11 cellular contexts compared by ENCODE assay signal in genomic region chr13:113856716-113857065, GRCh38. TPM values are rescaled to one million over a fixed set of nuclear protein-coding genes. Genes with fewer than 3 reads are reported as not detected.
DNase-seq lines count a peak whose midpoint lies in the region; ATAC-seq and TF ChIP-seq lines count a peak whose summit lies in the region.
"Had no signal": no experiment of that assay in that cellular context is flagged by ENCODE, and none has a peak within 500 bp of the region (broad histone marks: within the 10 kb centered on the region; RNA-seq: fewer than 3 reads in every experiment).

No MANE protein-coding gene starts in this region.

- peaks cover 27% of the 10 kb centered on the region for H3K27me3 Mint-ChIP-seq in GM23338 (ENCODE audit: insufficient read depth, low read depth, poor library complexity)

- TF ChIP-seq POLR2A in body of pancreas (IDR thresholded peaks at IDR 0.05): no peak
- no peak for TF ChIP-seq POLR2A in gastrocnemius medialis (IDR thresholded peaks at IDR 0.05)

- TF ChIP-seq CTCF in GM23338 (conservative IDR thresholded peaks at IDR 0.05; ENCODE audit: low read depth in 2 of 2) (no peak), body of pancreas (IDR thresholded peaks at IDR 0.05) (no peak), right atrium auricular region (IDR thresholded peaks at IDR 0.05) (no peak), gastrocnemius medialis (IDR thresholded peaks at IDR 0.05 in 4 of 5, conservative IDR thresholded peaks at IDR 0.05 in 1 of 5) (no peak)

- H3K79me2 ChIP-seq in GM23338 (replicated peaks; ENCODE audit: insufficient read depth): peaks cover 27% of the 10 kb centered on the region; the same call in 1 of the 2 replicates

- no peaks in the 10 kb centered on the region; the same call in 2 of the 3 replicates for H3K9me3 Mint-ChIP-seq in GM23338

- in situ Hi-C loops in gastrocnemius medialis (cut with MboI; ENCODE audit: low sequenced_read_pairs in 4 of 4): no loop called here

- no peak overlapping the region for H3K4me3 Mint-ChIP-seq in GM23338

- H3K4me1 ChIP-seq in GM23338 (ENCODE audit: insufficient read depth) (peaks cover 23% of the 10 kb centered on the region), body of pancreas (peaks cover 74% of the 10 kb centered on the region), right atrium auricular region (peaks cover 0 to 83% of the 10 kb centered on the region in 2 donors), gastrocnemius medialis (peaks cover 55 to 58% of the 10 kb centered on the region in 2 donors)

- H3K9me2 ChIP-seq in GM23338 (ENCODE audit: insufficient read depth): no peaks in the 10 kb centered on the region; the same call in 1 of the 2 replicates

- no peaks in the 10 kb centered on the region for H4K20me1 ChIP-seq in GM23338 (replicated peaks; ENCODE audit: insufficient read depth)

- H3K27ac Mint-ChIP-seq in GM23338: 0 out of 2 replicates have a peak overlapping the region, but pooled peaks have one; percentile 63

- H3F3A ChIP-seq in GM23338 (replicated peaks; ENCODE audit: low read depth): peaks cover 26% of the 10 kb centered on the region

- ATAC-seq in GM23338: no peak
- ATAC-seq in body of pancreas: no peak
- ATAC-seq in gastrocnemius medialis: peak; percentile 38 to 48
- ATAC-seq in HG03196 (IDR thresholded peaks at IDR 0.05; ENCODE audit: unreplicated experiment): no peak
- ATAC-seq in activated CD4-positive, CD25-positive, alpha-beta regulatory T cell treated with anti-CD3 and anti-CD28 coated beads, Interleukin-2, amount 50 U/mL, for 24 hours: no peak

- peaks cover 7% of the 10 kb centered on the region for H3K36me3 Mint-ChIP-seq in GM23338 (ENCODE audit: low read depth)

- no peaks in the 10 kb centered on the region for H3K9me3 ChIP-seq in body of pancreas
- H3K9me3 ChIP-seq in right atrium auricular region: no peaks in the 10 kb centered on the region
- H3K9me3 ChIP-seq in gastrocnemius medialis: no peaks in the 10 kb centered on the region

- H3K36me3 ChIP-seq in GM23338 (ENCODE audit: insufficient read depth) (no peaks in the 10 kb centered on the region), body of pancreas (replicated peaks in 1 of 2; ENCODE audit: insufficient read depth in 1 of 2, low read depth in 2 of 2) (peaks cover 0 to 1% of the 10 kb centered on the region in 2 donors), right atrium auricular region (no peaks in the 10 kb centered on the region), gastrocnemius medialis (no peaks in the 10 kb centered on the region)

- peaks cover 68% of the 10 kb centered on the region for H3K4me1 Mint-ChIP-seq in GM23338

- 45 to 63% methylated on average over 7 to 9 of the region's 9 CpGs for WGBS in body of pancreas, 2 donors

- H3K27me3 ChIP-seq in GM23338 (ENCODE audit: insufficient read depth): no peaks in the 10 kb centered on the region
- H3K27me3 ChIP-seq in body of pancreas: no peaks in the 10 kb centered on the region
- no peaks in the 10 kb centered on the region for H3K27me3 ChIP-seq in right atrium auricular region
- H3K27me3 ChIP-seq in gastrocnemius medialis: no peaks in the 10 kb centered on the region

- DNase-seq in GM23338 (ENCODE audit: low spot score) (no peak), body of pancreas (peak in 3 of 4 donors; percentile 10 to 41 (median 28)), right atrium auricular region (ENCODE audit: low spot score) (peak; percentile 59), gastrocnemius medialis (peak in 1 of 2 donors; percentile 50), NCI-H1436 (lab: John Stamatoyannopoulos, UW) (no peak), HuH-7 (ENCODE audit: low spot score) (no peak)
- DNase-seq: activated CD4-positive, CD25-positive, alpha-beta regulatory T cell had no signal

- H3K27ac ChIP-seq in GM23338 (ENCODE audit: low read depth): no peak overlapping the region
- H3K27ac ChIP-seq in body of pancreas: peak overlapping the region in 2 of 4 donors; percentile 3 to 5
- peak overlapping the region in 1 of 2 donors; percentile 70 for H3K27ac ChIP-seq in right atrium auricular region
- peak overlapping the region; percentile 79 to 92 (median 83) for H3K27ac ChIP-seq in gastrocnemius medialis

- no peak overlapping the region for H3K4me3 ChIP-seq in GM23338
- no peak overlapping the region for H3K4me3 ChIP-seq in body of pancreas
- H3K4me3 ChIP-seq in right atrium auricular region: no peak overlapping the region
- no peak overlapping the region for H3K4me3 ChIP-seq in gastrocnemius medialis
- H3K4me3 ChIP-seq: lung, skin epidermis had no signal

- no peak overlapping the region for H3K4me2 ChIP-seq in GM23338

- intact Hi-C loops in body of pancreas (cut with DNase I): no loop called here
- intact Hi-C loops in gastrocnemius medialis (cut with DNase I; ENCODE audit: low total_unique reads): no loop called here

- no peak overlapping the region for H2AFZ ChIP-seq in GM23338

TF ChIP-seq in GM23338, 12 proteins besides CTCF, POLR2A, EP300 and RAD21:
- TF ChIP-seq, protein P1, sequence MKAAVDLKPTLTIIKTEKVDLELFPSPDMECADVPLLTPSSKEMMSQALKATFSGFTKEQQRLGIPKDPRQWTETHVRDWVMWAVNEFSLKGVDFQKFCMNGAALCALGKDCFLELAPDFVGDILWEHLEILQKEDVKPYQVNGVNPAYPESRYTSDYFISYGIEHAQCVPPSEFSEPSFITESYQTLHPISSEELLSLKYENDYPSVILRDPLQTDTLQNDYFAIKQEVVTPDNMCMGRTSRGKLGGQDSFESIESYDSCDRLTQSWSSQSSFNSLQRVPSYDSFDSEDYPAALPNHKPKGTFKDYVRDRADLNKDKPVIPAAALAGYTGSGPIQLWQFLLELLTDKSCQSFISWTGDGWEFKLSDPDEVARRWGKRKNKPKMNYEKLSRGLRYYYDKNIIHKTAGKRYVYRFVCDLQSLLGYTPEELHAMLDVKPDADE (IDR thresholded peaks at IDR 0.05): no peak

RNA-seq across cellular contexts. Expression of gene GAS6, which starts 7.2 kb away (rescaled TPM):
- total RNA-seq in GM23338 (2014; rRNA removed; shearing (Covaris generic)): 18.0 and 21.2 TPM in 2 replicates
- 7.9 and 8.8 TPM in 2 replicates for polyA plus RNA-seq in GM23338 (2016; fragmentation: Nextera tagmentation; extraction: Ambion mirVana)
- 100 to 1,000 TPM in 1 of 2 donors, 10 to 100 TPM in 1; 83.0 to 145 TPM for total RNA-seq in body of pancreas
- total RNA-seq in right atrium auricular region: 100 to 1,000 TPM; 206 to 254 TPM
- total RNA-seq in gastrocnemius medialis: 100 to 1,000 TPM in 1 of 4 donors, 10 to 100 TPM in 3; 68.6 to 122 (median 86.3) TPM

Comparison
In these comparisons a context has a peak if more than half of its experiments do, and no peak if none do; other contexts are left out.
1. ATAC-seq: peak in gastrocnemius medialis (2 of 2); none in GM23338 (single experiment), body of pancreas (single experiment), HG03196 (single experiment) and activated CD4-positive, CD25-positive, alpha-beta regulatory T cell treated with anti-CD3 and anti-CD28 coated beads, Interleukin-2, amount 50 U/mL, for 24 hours (0 of 2).
2. DNase-seq: peak in body of pancreas (3 of 4) and right atrium auricular region (single experiment); none in GM23338 (single experiment), NCI-H1436 (single experiment) and HuH-7 (single experiment).